Comparison of ENCODE assay signal across 3 cellular contexts in the genomic region with DNA sequence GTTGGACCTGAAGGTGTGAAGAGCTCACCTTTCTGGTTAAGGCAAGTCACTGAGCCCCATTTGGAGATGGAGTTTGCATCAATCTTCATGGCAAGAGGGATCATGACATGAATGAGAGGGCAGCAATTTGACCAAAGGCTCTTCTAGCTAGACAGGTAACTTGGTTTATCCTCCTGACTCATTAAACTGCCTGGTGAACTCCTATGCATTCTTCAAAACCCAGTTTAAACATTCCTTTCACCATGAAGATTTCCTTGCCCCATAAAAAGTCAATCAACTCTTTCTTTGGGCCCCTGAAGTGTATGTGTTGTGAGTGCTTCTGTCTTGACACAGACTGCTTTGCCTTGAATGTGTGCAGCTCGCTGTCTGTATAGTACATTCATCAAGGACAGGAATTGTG.
TF ChIP-seq lines count a peak whose summit lies in the region.

No MANE protein-coding gene starts in this region.

TF ChIP-seq in SK-N-SH treated with all-trans-retinoic acid at 6 μM for 48 hours, 23 proteins besides CTCF, POLR2A, EP300 and RAD21:
- peak; percentile 90 for TF ChIP-seq ZFP3 (CRISPR knock-in tag; IDR thresholded peaks at IDR 0.05)
- TF ChIP-seq TOX (CRISPR knock-in tag; IDR thresholded peaks at IDR 0.05; ENCODE audit: borderline replicate concordance) = no peak

TF ChIP-seq in SK-N-SH, 30 proteins besides CTCF, POLR2A, EP300 and RAD21:
- TF ChIP-seq NRF1 (IDR thresholded peaks at IDR 0.05; ENCODE audit: low read depth, low read length) (no peak), MEF2A (IDR thresholded peaks at IDR 0.05; ENCODE audit: borderline replicate concordance, low read depth) (no peak), GABPA (IDR thresholded peaks at IDR 0.05; ENCODE audit: low read depth) (no peak), JUND (IDR thresholded peaks at IDR 0.05) (no peak), MXI1 (IDR thresholded peaks at IDR 0.05; ENCODE audit: low read depth, low read length) (no peak), SMC3 (IDR thresholded peaks at IDR 0.05; ENCODE audit: low read depth, low read length) (no peak), GATA2 (CRISPR knock-in tag; IDR thresholded peaks at IDR 0.05) (no peak), FOXM1 (IDR thresholded peaks at IDR 0.05; ENCODE audit: low read depth) (no peak), ELF1 (IDR thresholded peaks at IDR 0.05) (no peak), FOXJ3 (CRISPR knock-in tag; IDR thresholded peaks at IDR 0.05) (no peak), TAF1 (IDR thresholded peaks at IDR 0.05; ENCODE audit: borderline replicate concordance, low read depth, low read length) (no peak), FOSL2 (IDR thresholded peaks at IDR 0.05; ENCODE audit: borderline replicate concordance, low read depth) (no peak), TCF12 (IDR thresholded peaks at IDR 0.05) (no peak), YY1 (IDR thresholded peaks at IDR 0.05; ENCODE audit: low read depth) (no peak), EZH2phosphoT487 (IDR thresholded peaks at IDR 0.05; ENCODE audit: borderline replicate concordance, low read depth) (no peak)
- TF ChIP-seq, protein P1, sequence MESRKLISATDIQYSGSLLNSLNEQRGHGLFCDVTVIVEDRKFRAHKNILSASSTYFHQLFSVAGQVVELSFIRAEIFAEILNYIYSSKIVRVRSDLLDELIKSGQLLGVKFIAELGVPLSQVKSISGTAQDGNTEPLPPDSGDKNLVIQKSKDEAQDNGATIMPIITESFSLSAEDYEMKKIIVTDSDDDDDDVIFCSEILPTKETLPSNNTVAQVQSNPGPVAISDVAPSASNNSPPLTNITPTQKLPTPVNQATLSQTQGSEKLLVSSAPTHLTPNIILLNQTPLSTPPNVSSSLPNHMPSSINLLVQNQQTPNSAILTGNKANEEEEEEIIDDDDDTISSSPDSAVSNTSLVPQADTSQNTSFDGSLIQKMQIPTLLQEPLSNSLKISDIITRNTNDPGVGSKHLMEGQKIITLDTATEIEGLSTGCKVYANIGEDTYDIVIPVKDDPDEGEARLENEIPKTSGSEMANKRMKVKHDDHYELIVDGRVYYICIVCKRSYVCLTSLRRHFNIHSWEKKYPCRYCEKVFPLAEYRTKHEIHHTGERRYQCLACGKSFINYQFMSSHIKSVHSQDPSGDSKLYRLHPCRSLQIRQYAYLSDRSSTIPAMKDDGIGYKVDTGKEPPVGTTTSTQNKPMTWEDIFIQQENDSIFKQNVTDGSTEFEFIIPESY (IDR thresholded peaks at IDR 0.05; ENCODE audit: borderline replicate concordance, low read depth) = no peak
- TF ChIP-seq, protein P2, sequence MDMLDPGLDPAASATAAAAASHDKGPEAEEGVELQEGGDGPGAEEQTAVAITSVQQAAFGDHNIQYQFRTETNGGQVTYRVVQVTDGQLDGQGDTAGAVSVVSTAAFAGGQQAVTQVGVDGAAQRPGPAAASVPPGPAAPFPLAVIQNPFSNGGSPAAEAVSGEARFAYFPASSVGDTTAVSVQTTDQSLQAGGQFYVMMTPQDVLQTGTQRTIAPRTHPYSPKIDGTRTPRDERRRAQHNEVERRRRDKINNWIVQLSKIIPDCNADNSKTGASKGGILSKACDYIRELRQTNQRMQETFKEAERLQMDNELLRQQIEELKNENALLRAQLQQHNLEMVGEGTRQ (IDR thresholded peaks at IDR 0.05; ENCODE audit: borderline replicate concordance, low read depth, low read length) = no peak
- TF ChIP-seq, protein P3, sequence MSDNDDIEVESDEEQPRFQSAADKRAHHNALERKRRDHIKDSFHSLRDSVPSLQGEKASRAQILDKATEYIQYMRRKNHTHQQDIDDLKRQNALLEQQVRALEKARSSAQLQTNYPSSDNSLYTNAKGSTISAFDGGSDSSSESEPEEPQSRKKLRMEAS (IDR thresholded peaks at IDR 0.05; ENCODE audit: low read depth) = no peak
- TF ChIP-seq, protein P4, sequence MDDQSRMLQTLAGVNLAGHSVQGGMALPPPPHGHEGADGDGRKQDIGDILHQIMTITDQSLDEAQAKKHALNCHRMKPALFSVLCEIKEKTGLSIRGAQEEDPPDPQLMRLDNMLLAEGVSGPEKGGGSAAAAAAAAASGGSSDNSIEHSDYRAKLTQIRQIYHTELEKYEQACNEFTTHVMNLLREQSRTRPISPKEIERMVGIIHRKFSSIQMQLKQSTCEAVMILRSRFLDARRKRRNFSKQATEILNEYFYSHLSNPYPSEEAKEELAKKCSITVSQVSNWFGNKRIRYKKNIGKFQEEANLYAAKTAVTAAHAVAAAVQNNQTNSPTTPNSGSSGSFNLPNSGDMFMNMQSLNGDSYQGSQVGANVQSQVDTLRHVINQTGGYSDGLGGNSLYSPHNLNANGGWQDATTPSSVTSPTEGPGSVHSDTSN (IDR thresholded peaks at IDR 0.05) = no peak
- TF ChIP-seq, protein P5, sequence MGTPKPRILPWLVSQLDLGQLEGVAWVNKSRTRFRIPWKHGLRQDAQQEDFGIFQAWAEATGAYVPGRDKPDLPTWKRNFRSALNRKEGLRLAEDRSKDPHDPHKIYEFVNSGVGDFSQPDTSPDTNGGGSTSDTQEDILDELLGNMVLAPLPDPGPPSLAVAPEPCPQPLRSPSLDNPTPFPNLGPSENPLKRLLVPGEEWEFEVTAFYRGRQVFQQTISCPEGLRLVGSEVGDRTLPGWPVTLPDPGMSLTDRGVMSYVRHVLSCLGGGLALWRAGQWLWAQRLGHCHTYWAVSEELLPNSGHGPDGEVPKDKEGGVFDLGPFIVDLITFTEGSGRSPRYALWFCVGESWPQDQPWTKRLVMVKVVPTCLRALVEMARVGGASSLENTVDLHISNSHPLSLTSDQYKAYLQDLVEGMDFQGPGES (IDR thresholded peaks at IDR 0.05; ENCODE audit: low read depth, low read length) = no peak

TF ChIP-seq in endothelial cell of umbilical vein, 7 proteins besides CTCF, POLR2A, EP300 and RAD21:
- TF ChIP-seq JUN (IDR thresholded peaks at IDR 0.05; ENCODE audit: borderline replicate concordance, insufficient read depth, insufficient read length, low read depth) (no peak), FOS (IDR thresholded peaks at IDR 0.05; ENCODE audit: borderline replicate concordance, insufficient read depth, low read length) (no peak), MYC (IDR thresholded peaks at IDR 0.05; ENCODE audit: low read depth, low read length) (no peak), POLR2AphosphoS5 (IDR thresholded peaks at IDR 0.05; ENCODE audit: insufficient read depth, low read depth, low read length) (no peak), GATA2 (IDR thresholded peaks at IDR 0.05; ENCODE audit: insufficient read depth, insufficient read length, low read depth, low read length) (no peak)
- TF ChIP-seq, protein P3 (IDR thresholded peaks at IDR 0.05; ENCODE audit: insufficient read depth, insufficient read length) = no peak
